Comparison of ENCODE assay signal across 14 cellular contexts in genomic region chr1:19393051-19393450, GRCh38.
DNase-seq lines count a peak whose midpoint lies in the region; ATAC-seq and TF ChIP-seq lines count a peak whose summit lies in the region.
"Had no signal": no experiment of that assay in that cellular context is flagged by ENCODE, and none has a peak within 500 bp of the region (broad histone marks: within the 10 kb centered on the region; RNA-seq: fewer than 3 reads in every experiment).

No MANE protein-coding gene starts in this region.

- no peaks in the 10 kb centered on the region for H3K27me3 ChIP-seq in gastroesophageal sphincter
- no peaks in the 10 kb centered on the region for H3K27me3 ChIP-seq in BE2C
- H3K27me3 ChIP-seq: foreskin keratinocyte, MG63, neutrophil had no signal

- WGBS in gastroesophageal sphincter (ENCODE audit: low coverage in 1 of 2), 2 donors: 80% methylated on average over 1 of the region's 14 CpGs; no CpG with 5 or more reads in 1 of the 2 donors

- no peak overlapping the region for H3K4me3 Mint-ChIP-seq in T-helper 2 cell treated with Interferon-gamma antibody and Interleukin-4, amounts not matched to agents 5 μg/mL and 100 μg/mL, for 36 hours
- no peak overlapping the region for H3K4me3 Mint-ChIP-seq in stimulated activated effector memory CD8-positive, alpha-beta T cell treated with anti-CD3 and anti-CD28 coated beads, Interleukin-12 subunit alpha, Interleukin-12 subunit beta, amount 100 ng/mL, for 72 hours
- H3K4me3 Mint-ChIP-seq: type B pancreatic cell had no signal

- POLR2A ChIA-PET in RWPE1 (lab: Yijun Ruan, JAX; ENCODE audit: low non-redundant PET): no interaction called here

- H3K4me3 ChIP-seq in gastroesophageal sphincter: no peak overlapping the region
- H3K4me3 ChIP-seq in BE2C (ENCODE audit: low read depth, low read length): no peak overlapping the region
- H3K4me3 ChIP-seq: MG63 had no signal

- CTCF ChIA-PET in RWPE1 (lab: Yijun Ruan, JAX): interaction anchor here (0.6 to 1.5 kb wide), 2 partner anchors 251 to 1685 kb away, joined by 4 to 5 read pairs; partner anchors contain the start of gene NBL1

- H3K4me1 Mint-ChIP-seq in T-helper 2 cell treated with Interferon-gamma antibody and Interleukin-4, amounts not matched to agents 5 μg/mL and 100 μg/mL, for 36 hours (ENCODE audit: low read depth): peaks cover 43% of the 10 kb centered on the region
- peaks cover 88% of the 10 kb centered on the region for H3K4me1 Mint-ChIP-seq in stimulated activated effector memory CD8-positive, alpha-beta T cell treated with anti-CD3 and anti-CD28 coated beads, Interleukin-12 subunit alpha, Interleukin-12 subunit beta, amount 100 ng/mL, for 72 hours

- no peak for TF ChIP-seq POLR2A in gastroesophageal sphincter (IDR thresholded peaks at IDR 0.05)

- peak overlapping the region; percentile 60 for H3K27ac Mint-ChIP-seq in T-helper 2 cell treated with Interferon-gamma antibody and Interleukin-4, amounts not matched to agents 5 μg/mL and 100 μg/mL, for 36 hours
- peak overlapping the region; percentile 79 for H3K27ac Mint-ChIP-seq in stimulated activated effector memory CD8-positive, alpha-beta T cell treated with anti-CD3 and anti-CD28 coated beads, Interleukin-12 subunit alpha, Interleukin-12 subunit beta, amount 100 ng/mL, for 72 hours
- H3K27ac Mint-ChIP-seq: type B pancreatic cell had no signal

- H3K9me3 Mint-ChIP-seq in T-helper 2 cell treated with Interferon-gamma antibody and Interleukin-4, amounts not matched to agents 5 μg/mL and 100 μg/mL, for 36 hours: no peaks in the 10 kb centered on the region
- no peaks in the 10 kb centered on the region for H3K9me3 Mint-ChIP-seq in stimulated activated effector memory CD8-positive, alpha-beta T cell treated with anti-CD3 and anti-CD28 coated beads, Interleukin-12 subunit alpha, Interleukin-12 subunit beta, amount 100 ng/mL, for 72 hours
- H3K9me3 Mint-ChIP-seq: type B pancreatic cell had no signal

- TF ChIP-seq CTCF in RWPE1 (conservative IDR thresholded peaks at IDR 0.05; ENCODE audit: low read depth) (no peak), gastroesophageal sphincter (IDR thresholded peaks at IDR 0.05) (no peak), BE2C (IDR thresholded peaks at IDR 0.05; ENCODE audit: low read depth, low read length) (no peak)

- TF ChIP-seq EP300 in gastroesophageal sphincter (IDR thresholded peaks at IDR 0.05): no peak

- H3K27ac ChIP-seq in RWPE1 (peak overlapping the region; percentile 63), gastroesophageal sphincter (peak overlapping the region in 3 of 4 donors; percentile 51 to 93 (median 58))
- H3K27ac ChIP-seq: foreskin keratinocyte, neutrophil had no signal

- H3K4me1 ChIP-seq in gastroesophageal sphincter (peaks cover 7 to 99% (median 26%) of the 10 kb centered on the region in 3 donors), BE2C (no peaks in the 10 kb centered on the region; the same call in 1 of the 2 replicates)
- H3K4me1 ChIP-seq: foreskin keratinocyte had no signal

- H3K36me3 ChIP-seq in gastroesophageal sphincter: peaks cover 0 to 3% of the 10 kb centered on the region in 2 donors
- no peaks in the 10 kb centered on the region for H3K36me3 ChIP-seq in BE2C

- ATAC-seq in gastroesophageal sphincter: no peak
- no peak for ATAC-seq in stimulated activated effector memory CD8-positive, alpha-beta T cell treated with anti-CD3 and anti-CD28 coated beads, Interleukin-12 subunit alpha, Interleukin-12 subunit beta, amount 100 ng/mL, for 72 hours
- ATAC-seq: foreskin keratinocyte had no signal

- DNase-seq in T-helper 2 cell treated with Interferon-gamma antibody and Interleukin-4, amounts not matched to agents 5 μg/mL and 100 μg/mL, for 36 hours (ENCODE audit: low spot score): no peak
- no peak for DNase-seq in T-helper 2 cell
- DNase-seq in RWPE1 (ENCODE audit: low spot score): no peak
- no peak for DNase-seq in stimulated activated effector memory CD8-positive, alpha-beta T cell treated with anti-CD3 and anti-CD28 coated beads, Interleukin-12 subunit alpha, Interleukin-12 subunit beta, amount 100 ng/mL, for 72 hours (ENCODE audit: low spot score in 2 of 2)
- DNase-seq in DMS153 treated with DMSO at 0.1 percent for 48 hours (lab: John Stamatoyannopoulos, UW; ENCODE audit: unreplicated experiment): no peak
- no peak for DNase-seq in BE2C
- no peak for DNase-seq in amygdala (lab: John Stamatoyannopoulos, UW)
- DNase-seq: 8988T, anterior cingulate cortex, foreskin keratinocyte, MG63 had no signal

- H3K27me3 Mint-ChIP-seq in T-helper 2 cell treated with Interferon-gamma antibody and Interleukin-4, amounts not matched to agents 5 μg/mL and 100 μg/mL, for 36 hours (ENCODE audit: low read depth): no peaks in the 10 kb centered on the region
- H3K27me3 Mint-ChIP-seq: type B pancreatic cell had no signal

- H3K9me3 ChIP-seq in gastroesophageal sphincter: no peaks in the 10 kb centered on the region
- H3K9me3 ChIP-seq in BE2C: no peaks in the 10 kb centered on the region
- H3K9me3 ChIP-seq: MG63, neutrophil had no signal

- H3K36me3 Mint-ChIP-seq in T-helper 2 cell treated with Interferon-gamma antibody and Interleukin-4, amounts not matched to agents 5 μg/mL and 100 μg/mL, for 36 hours (ENCODE audit: low read depth): peaks cover 10% of the 10 kb centered on the region
- H3K36me3 Mint-ChIP-seq in stimulated activated effector memory CD8-positive, alpha-beta T cell treated with anti-CD3 and anti-CD28 coated beads, Interleukin-12 subunit alpha, Interleukin-12 subunit beta, amount 100 ng/mL, for 72 hours: peaks cover 41% of the 10 kb centered on the region
